In genomic region chr7:44144968-44145418, GRCh38 we compare ENCODE assay signal across 10 cellular contexts. TPM values are rescaled to one million over a fixed set of nuclear protein-coding genes. Genes with fewer than 3 reads are reported as not detected.
DNase-seq lines count a peak whose midpoint lies in the region; ATAC-seq and TF ChIP-seq lines count a peak whose summit lies in the region.
"Had no signal": no experiment of that assay in that cellular context is flagged by ENCODE, and none has a peak within 500 bp of the region (broad histone marks: within the 10 kb centered on the region; RNA-seq: fewer than 3 reads in every experiment).

No MANE protein-coding gene starts in this region.

- no peaks in the 10 kb centered on the region for H3K79me2 ChIP-seq in OCI-LY7 (ENCODE audit: insufficient read depth, low read depth, low read length)

- BruUV-seq in OCI-LY7 (replicated peaks; lab: Mats Ljungman, UMichigan): no TSS peak

- peak; percentile 56 for DNase-seq in activated effector memory CD4-positive, alpha-beta T cell treated with anti-CD3 and anti-CD28 coated beads, Interleukin-2, amount 50 U/mL, for 16 hours
- no peak for DNase-seq in activated effector memory CD4-positive, alpha-beta T cell treated with Interleukin-2 at 50 U/mL for 16 hours
- peak in 1 of 2 donors; percentile 63 for DNase-seq in ascending aorta (ENCODE audit: low spot score in 2 of 2)
- no peak for DNase-seq in lower lobe of right lung
- DNase-seq in GM03348 (ENCODE audit: low spot score): no peak
- DNase-seq in OCI-LY7 (ENCODE audit: low spot score): no peak
- no peak for DNase-seq in T-helper 1 cell
- DNase-seq: NCI-H526 had no signal

- H3K27me3 ChIP-seq in ascending aorta (no peaks in the 10 kb centered on the region), lower lobe of right lung (ENCODE audit: low read depth) (peaks cover 25% of the 10 kb centered on the region), stomach smooth muscle (ENCODE audit: control insufficient read depth in 1 of 2, insufficient read depth in 2 of 2, low read length in 2 of 2) (peaks cover 10 to 19% of the 10 kb centered on the region in 2 donors)

- H3K4me3 ChIP-seq in ascending aorta (peak overlapping the region; percentile 56 to 67), lower lobe of right lung (peak overlapping the region; percentile 51), stomach smooth muscle (ENCODE audit: low read length in 2 of 2) (peak overlapping the region; percentile 40 to 71), OCI-LY7 (ENCODE audit: low read depth, low read length, poor library complexity, severe bottlenecking) (no peak overlapping the region)

- no peak overlapping the region for H2AFZ ChIP-seq in OCI-LY7 (ENCODE audit: low read length)

- H3K27ac ChIP-seq in ascending aorta (no peak overlapping the region), lower lobe of right lung (no peak overlapping the region), stomach smooth muscle (ENCODE audit: low read length) (no peak overlapping the region), OCI-LY7 (ENCODE audit: low read depth, low read length, poor library complexity, severe bottlenecking) (no peak overlapping the region)

- H3K36me3 ChIP-seq in ascending aorta (no peaks in the 10 kb centered on the region), lower lobe of right lung (no peaks in the 10 kb centered on the region), stomach smooth muscle (ENCODE audit: control insufficient read depth in 2 of 2, insufficient read depth in 2 of 2, low read length in 2 of 2) (no peaks in the 10 kb centered on the region), OCI-LY7 (ENCODE audit: insufficient read depth, low read length) (no peaks in the 10 kb centered on the region)

- no peak overlapping the region for H3K9ac ChIP-seq in stomach smooth muscle (ENCODE audit: low read length in 2 of 2)

- H3K4me1 ChIP-seq in ascending aorta (peaks cover 0 to 8% of the 10 kb centered on the region in 2 donors), lower lobe of right lung (peaks cover 17% of the 10 kb centered on the region), stomach smooth muscle (ENCODE audit: control insufficient read depth, insufficient read depth, low read length) (peaks cover 12% of the 10 kb centered on the region), OCI-LY7 (ENCODE audit: insufficient read depth, low read length, poor library complexity, severe bottlenecking) (no peaks in the 10 kb centered on the region)

- TF ChIP-seq CTCF in ascending aorta (IDR thresholded peaks at IDR 0.05): no peak
- TF ChIP-seq CTCF in lower lobe of right lung (IDR thresholded peaks at IDR 0.05): no peak
- no peak for TF ChIP-seq CTCF in OCI-LY7 (conservative IDR thresholded peaks at IDR 0.05; ENCODE audit: low read length)

- no peaks in the 10 kb centered on the region for H4K20me1 ChIP-seq in OCI-LY7 (ENCODE audit: insufficient read depth, low read length)

- CTCF ChIA-PET in OCI-LY7 (lab: Charles Lee; ENCODE audit: unreplicated experiment): no interaction called here

- no peak for ATAC-seq in lower lobe of right lung

- POLR2A ChIA-PET in OCI-LY7 (lab: Charles Lee): no interaction called here

- no peaks in the 10 kb centered on the region for H3K9me3 ChIP-seq in ascending aorta
- no peaks in the 10 kb centered on the region for H3K9me3 ChIP-seq in lower lobe of right lung
- H3K9me3 ChIP-seq in stomach smooth muscle (ENCODE audit: control insufficient read depth in 2 of 2, low read length in 2 of 2): no peaks in the 10 kb centered on the region
- no peaks in the 10 kb centered on the region for H3K9me3 ChIP-seq in OCI-LY7 (ENCODE audit: low read length)

- intact Hi-C loops in ascending aorta (cut with DNase I) (no loop called here), lower lobe of right lung (cut with DNase I) (no loop called here), OCI-LY7 (cut with micrococcal nuclease; ENCODE audit: unreplicated experiment) (no loop called here)

- no peak overlapping the region for H3K4me2 ChIP-seq in OCI-LY7 (ENCODE audit: low read length)

- no peaks in the 10 kb centered on the region for H3K9me2 ChIP-seq in OCI-LY7 (ENCODE audit: insufficient read depth, low read length)

RNA-seq across cellular contexts. Expression of gene MYL7, which starts 3.9 kb away (rescaled TPM):
- total RNA-seq in ascending aorta: not detected
- total RNA-seq in lower lobe of right lung: 1.6 TPM
- not detected in 2 replicates for total RNA-seq in OCI-LY7 (2014; rRNA removed; shearing (Covaris generic))
- not detected in 2 replicates for total RNA-seq in OCI-LY7 (2022)
- total RNA-seq: mononuclear cell had no signal

RNA-seq across cellular contexts. Expression of gene POLD2, which starts 21.6 kb away (rescaled TPM):
- total RNA-seq in ascending aorta (97.0 TPM), lower lobe of right lung (48.3 TPM), OCI-LY7 (2022) (261 and 271 TPM in 2 replicates)
- 205 and 230 TPM in 2 replicates for total RNA-seq in OCI-LY7 (2014; rRNA removed; shearing (Covaris generic))

RNA-seq across cellular contexts. Expression of gene AEBP1, which starts 40.8 kb away (rescaled TPM):
- total RNA-seq in ascending aorta (1,349 TPM), lower lobe of right lung (82.5 TPM), OCI-LY7 (2022) (35.0 and 42.2 TPM in 2 replicates)
- 62.9 and 64.2 TPM in 2 replicates for total RNA-seq in OCI-LY7 (2014; rRNA removed; shearing (Covaris generic))

RNA-seq across cellular contexts. Expression of gene GCK, which starts 44.2 kb away (rescaled TPM):
- 2.7 TPM for total RNA-seq in ascending aorta
- total RNA-seq in lower lobe of right lung: 0.47 TPM
- 0.16 TPM in 1 of 2 replicates, not detected in the other for total RNA-seq in OCI-LY7 (2014; rRNA removed; shearing (Covaris generic))
- not detected in 2 replicates for total RNA-seq in OCI-LY7 (2022)

RNA-seq across cellular contexts. Expression of gene YKT6, which starts 55.8 kb away (rescaled TPM):
- 40.1 TPM for total RNA-seq in ascending aorta
- total RNA-seq in lower lobe of right lung: 58.7 TPM
- total RNA-seq in OCI-LY7 (2014; rRNA removed; shearing (Covaris generic)): 41.1 and 50.6 TPM in 2 replicates
- 70.5 and 74.2 TPM in 2 replicates for total RNA-seq in OCI-LY7 (2022)

Comparison
In these comparisons a context has a peak if more than half of its experiments do, and no peak if none do; other contexts are left out.
1. RNA of gene AEBP1, which starts 40.8 kb away (total RNA-seq): 1,349 TPM in ascending aorta (single experiment); 82.5 TPM in lower lobe of right lung (single experiment) and 35.0 to 64.2 TPM in OCI-LY7; every median in the first group is over 10 times any median in the second.